In genomic region chr1:117952386-117952785, GRCh38 we compare ENCODE assay signal across 6 cellular contexts.
"Had no signal": no experiment of that assay in that cellular context is flagged by ENCODE, and none has a peak within 500 bp of the region (broad histone marks: within the 10 kb centered on the region; RNA-seq: fewer than 3 reads in every experiment).

No MANE protein-coding gene starts in this region.

- ATAC-seq: GM23338, HepG2 had no signal

- H3K4me3 Mint-ChIP-seq: GM23338, H9, IgD-negative memory B cell had no signal

- H3K27ac Mint-ChIP-seq: GM23338, H9, IgD-negative memory B cell had no signal

- H3K4me1 Mint-ChIP-seq: GM23338, H9, IgD-negative memory B cell had no signal

- H3K27me3 Mint-ChIP-seq: IgD-negative memory B cell had no signal

- H3K9me3 Mint-ChIP-seq: GM23338, H9, IgD-negative memory B cell had no signal

- DNase-seq: H9, HCEC 1CT, KBM-7 had no signal
